ENCODE assay signal across 1 cellular context in genomic region chr18:3983351-3983969, GRCh38.
TF ChIP-seq lines count a peak whose summit lies in the region.

No MANE protein-coding gene starts in this region.

TF ChIP-seq in K562, 482 proteins besides CTCF, POLR2A, EP300 and RAD21 (continued from another document):
- TF ChIP-seq SMAD1 (IDR thresholded peaks at IDR 0.05; ENCODE audit: low read depth, low read length, partially characterized antibody) (no peak), TCF3 (CRISPR knock-in tag; IDR thresholded peaks at IDR 0.05) (peak; percentile 36; the same call in 1 of the 2 replicates), PHF20 (IDR thresholded peaks at IDR 0.05; ENCODE audit: partially characterized antibody) (no peak), SOX6 (IDR thresholded peaks at IDR 0.05) (0 out of 2 replicates have a peak, but pooled peaks have one; percentile 12), ZNF133 (CRISPR knock-in tag; IDR thresholded peaks at IDR 0.05) (no peak), MEIS2 (IDR thresholded peaks at IDR 0.05; ENCODE audit: partially characterized antibody) (peak; percentile 76), SNRNP70 (optimal IDR thresholded peaks at IDR 0.05; ENCODE audit: low read depth, low read length) (no peak), ARID1B (IDR thresholded peaks at IDR 0.05) (peak; percentile 16; the same call in 1 of the 2 replicates), PBX2 (CRISPR knock-in tag; IDR thresholded peaks at IDR 0.05; ENCODE audit: low read depth) (no peak), PBX2 (tag; conservative IDR thresholded peaks at IDR 0.05; ENCODE audit: low read depth) (peak; percentile 84), HMBOX1 (IDR thresholded peaks at IDR 0.05) (peak; percentile 48; the same call in 1 of the 2 replicates), ARID4B (CRISPR knock-in tag; IDR thresholded peaks at IDR 0.05) (no peak), ETV1 (tag; conservative IDR thresholded peaks at IDR 0.05; ENCODE audit: low read depth) (no peak), HMGXB4 (CRISPR knock-in tag; IDR thresholded peaks at IDR 0.05) (no peak), ZNF766 (CRISPR knock-in tag; conservative IDR thresholded peaks at IDR 0.05) (peak; percentile 96)
TF ChIP-seq in K562: peak in this region for 10.
